Comparison of ENCODE assay signal across 8 cellular contexts in the genomic region with DNA sequence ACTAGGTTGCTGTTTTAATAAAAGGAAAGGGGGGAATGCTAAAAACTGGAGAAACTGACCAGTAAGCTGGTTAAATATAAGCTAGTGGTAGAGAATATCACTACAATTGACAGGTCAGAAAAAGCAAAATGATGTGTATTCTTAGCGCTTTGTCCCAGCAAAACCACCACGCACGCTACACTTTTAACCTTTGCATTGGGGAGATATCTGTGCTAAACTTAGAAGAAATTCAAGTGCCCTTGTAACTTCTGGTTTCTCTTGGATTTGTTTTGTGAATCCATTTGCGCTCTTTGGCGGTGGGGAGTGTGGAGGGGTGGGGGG. TPM values are rescaled to one million over a fixed set of nuclear protein-coding genes. Genes with fewer than 3 reads are reported as not detected.
DNase-seq lines count a peak whose midpoint lies in the region; ATAC-seq, FAIRE-seq and TF ChIP-seq lines count a peak whose summit lies in the region.

No MANE protein-coding gene starts in this region.

- no peak for TF ChIP-seq CTCF in AG09309 (IDR thresholded peaks at IDR 0.05; ENCODE audit: control insufficient read depth, insufficient read depth, low read depth, low read length, missing control alignments)
- TF ChIP-seq CTCF in KMS-11 (conservative IDR thresholded peaks at IDR 0.05; ENCODE audit: low read depth, low read length), result no peak
- no peak for TF ChIP-seq CTCF in colonic mucosa (IDR thresholded peaks at IDR 0.05)
- TF ChIP-seq CTCF in natural killer cell (IDR thresholded peaks at IDR 0.05), result no peak

- H3K79me2 ChIP-seq in KMS-11 (ENCODE audit: insufficient read depth, low read depth), result peaks cover 40% of the 10 kb centered on the region; the same call in 1 of the 2 replicates

- ATAC-seq in natural killer cell (no peak), GM18505 (IDR thresholded peaks at IDR 0.05; ENCODE audit: unreplicated experiment) (no peak), GM18858 (IDR thresholded peaks at IDR 0.05; ENCODE audit: unreplicated experiment) (no peak)

- H3K9ac ChIP-seq in KMS-11 (peak overlapping the region; percentile 31; the same call in 1 of the 2 replicates), colonic mucosa (ENCODE audit: low read depth in 2 of 2, low read length in 2 of 2) (peak overlapping the region in 1 of 2 donors; percentile 64)

- DNase-seq in AG09309 (ENCODE audit: low read depth) (no peak), colonic mucosa (no peak), natural killer cell (no peak), SK-N-DZ (ENCODE audit: low spot score) (no peak), HTR-8/SVneo (ENCODE audit: insufficient read length, low spot score) (no peak)

- H3K4me2 ChIP-seq in KMS-11, result peak overlapping the region; percentile 95

- no peaks in the 10 kb centered on the region for H3K36me3 ChIP-seq in KMS-11 (ENCODE audit: insufficient read depth)
- no peaks in the 10 kb centered on the region for H3K36me3 ChIP-seq in colonic mucosa

- intact Hi-C loops in colonic mucosa (cut with DNase I), result loop anchor here (5.0 to 10.0 kb wide), 2 partner anchors 51 to 219 kb away; a partner anchor contains a TSS
- intact Hi-C loops in natural killer cell (cut with micrococcal nuclease), result no loop called here

- no peak for FAIRE-seq in HTR-8/SVneo (lab: Jason Lieb, UNC)

- no peaks in the 10 kb centered on the region for H3K36me3 Mint-ChIP-seq in natural killer cell

- no peak overlapping the region for H2AFZ ChIP-seq in KMS-11 (ENCODE audit: low read depth)

- no peaks in the 10 kb centered on the region for H3K9me3 ChIP-seq in colonic mucosa

- H3K9me3 Mint-ChIP-seq in natural killer cell, result no peaks in the 10 kb centered on the region

- peak overlapping the region; percentile 93 for H3K4me3 Mint-ChIP-seq in natural killer cell

- TF ChIP-seq POLR2A in GM18505 (IDR thresholded peaks at IDR 0.05; ENCODE audit: borderline replicate concordance, extremely low read depth, insufficient read depth, insufficient read length), result no peak

- peaks cover 44 to 51% of the 10 kb centered on the region in 2 donors for H3K4me1 Mint-ChIP-seq in natural killer cell

- no peaks in the 10 kb centered on the region for H3K27me3 Mint-ChIP-seq in natural killer cell (ENCODE audit: low read depth in 2 of 2)

- H3K27ac ChIP-seq in KMS-11, result no peak overlapping the region
- peak overlapping the region; percentile 89 for H3K27ac ChIP-seq in colonic mucosa

- peak overlapping the region; percentile 74 to 76 for H3K27ac Mint-ChIP-seq in natural killer cell

- H3K27me3 ChIP-seq in KMS-11 (ENCODE audit: insufficient read depth, low read depth), result no peaks in the 10 kb centered on the region
- H3K27me3 ChIP-seq in colonic mucosa, result no peaks in the 10 kb centered on the region

- no peaks in the 10 kb centered on the region for H4K20me1 ChIP-seq in KMS-11 (ENCODE audit: insufficient read depth)

- H3K4me3 ChIP-seq in AG09309 (ENCODE audit: control insufficient read depth, low read depth, low read length) (peak overlapping the region; percentile 73), KMS-11 (IDR thresholded peaks at IDR 0.05; ENCODE audit: insufficient read depth, low read depth, low read length) (no peak overlapping the region), colonic mucosa (peak overlapping the region; percentile 88)

- peaks cover 15% of the 10 kb centered on the region for H3K4me1 ChIP-seq in KMS-11 (ENCODE audit: low read depth, poor library complexity, severe bottlenecking)
- H3K4me1 ChIP-seq in colonic mucosa, result peaks cover 8% of the 10 kb centered on the region

RNA-seq across cellular contexts. Expression of a gene that starts 1.4 kb away (rescaled TPM):
- total RNA-seq in colonic mucosa (10 to 100 TPM; 13.6 to 21.5 TPM), natural killer cell (1 to 10 TPM; 5.9 to 9.9 (median 7.3) TPM)
- 6.0 and 8.1 TPM in 2 replicates for polyA plus RNA-seq in SK-N-DZ (2014; cell fraction: cytosol; rRNA removed)
- 5.2 and 5.9 TPM in 2 replicates for polyA plus RNA-seq in SK-N-DZ (2014; cell fraction: nucleus; rRNA removed)
